In the genomic region with DNA sequence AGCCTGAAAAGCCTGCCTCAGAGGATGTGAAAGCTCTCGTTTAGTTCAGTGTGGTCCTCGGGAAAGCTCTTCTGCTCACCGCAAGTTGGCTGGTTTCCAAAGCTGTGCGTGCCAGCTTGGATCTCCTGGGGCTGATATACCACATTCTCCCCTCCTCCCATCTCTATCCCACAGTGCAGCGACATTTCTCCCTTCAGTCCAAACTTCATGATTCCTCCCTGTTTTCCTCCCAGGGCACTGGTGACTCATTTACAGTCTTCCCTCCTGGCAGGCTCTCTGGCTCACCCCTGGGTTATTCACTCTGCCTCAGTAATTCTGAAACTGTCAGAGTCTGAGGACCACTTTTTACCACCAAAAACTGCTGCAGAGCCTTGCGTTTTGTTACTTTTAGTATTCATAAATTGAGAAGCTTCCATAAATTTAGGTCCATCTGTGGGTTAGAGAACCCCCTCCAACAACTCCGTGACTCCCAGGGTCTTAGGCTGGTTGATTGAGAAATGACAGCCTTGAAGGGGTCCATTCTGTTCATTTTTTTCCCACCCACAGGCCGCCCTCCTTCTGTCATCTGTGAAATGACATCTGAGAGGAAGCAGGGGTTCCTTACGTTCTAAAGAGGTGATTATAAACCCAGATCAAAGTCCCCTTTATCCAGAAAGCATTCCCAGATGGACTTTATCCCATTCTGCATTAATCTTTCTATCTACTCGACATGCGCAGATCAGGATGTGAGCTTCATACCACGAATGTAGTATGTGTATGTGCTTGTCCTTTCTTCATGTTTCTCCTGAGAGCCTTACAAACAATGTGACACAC, we compare ENCODE assay signal across 11 cellular contexts. TPM values are rescaled to one million over a fixed set of nuclear protein-coding genes. Genes with fewer than 3 reads are reported as not detected.
DNase-seq lines count a peak whose midpoint lies in the region; ATAC-seq, FAIRE-seq and TF ChIP-seq lines count a peak whose summit lies in the region.
"Had no signal": no experiment of that assay in that cellular context is flagged by ENCODE, and none has a peak within 500 bp of the region (broad histone marks: within the 10 kb centered on the region; RNA-seq: fewer than 3 reads in every experiment).

No MANE protein-coding gene starts in this region.

- no peaks in the 10 kb centered on the region for H3K36me3 ChIP-seq in body of pancreas (replicated peaks in 1 of 2; ENCODE audit: insufficient read depth in 1 of 2, low read depth in 2 of 2)
- H3K36me3 ChIP-seq in spleen = no peaks in the 10 kb centered on the region

- TF ChIP-seq CTCF in AG09319 (IDR thresholded peaks at IDR 0.05; ENCODE audit: low read depth, low read length) = no peak
- no peak for TF ChIP-seq CTCF in body of pancreas (IDR thresholded peaks at IDR 0.05)
- no peak for TF ChIP-seq CTCF in spleen (IDR thresholded peaks at IDR 0.05 in 8 of 11, conservative IDR thresholded peaks at IDR 0.05 in 3 of 11)

- 20 to 42% methylated on average over 12 of the region's 12 CpGs for WGBS in body of pancreas, 2 donors
- WGBS in spleen, 5 donors = 67 to 83% (median 81%) methylated on average over 12 of the region's 12 CpGs

- H3K4me1 ChIP-seq in body of pancreas (peaks cover 12% of the 10 kb centered on the region), spleen (peaks cover 0 to 28% (median 12%) of the 10 kb centered on the region in 6 donors)

- peak; percentile 54 for ATAC-seq in body of pancreas
- ATAC-seq: activated T-helper 17 cell treated with anti-CD3 and anti-CD28 coated beads, Interleukin-2, amount 50 U/mL, for 72 hours had no signal

- DNase-seq in AG09319 (ENCODE audit: extremely low read depth, low read depth) = peak; percentile 10
- peak; percentile 87 for DNase-seq in HTR-8/SVneo (ENCODE audit: insufficient read length, low spot score)
- DNase-seq in body of pancreas = peak in 3 of 4 donors; percentile 20 to 49 (median 25)
- DNase-seq in left kidney (ENCODE audit: low read depth, low spot score) = peak; percentile 27
- no peak for DNase-seq in effector CD4-positive, alpha-beta T cell
- DNase-seq in spleen = no peak
- DNase-seq in NCI-H524 treated with DMSO at 0.1 percent for 48 hours (lab: John Stamatoyannopoulos, UW) = no peak
- no peak for DNase-seq in stimulated activated CD4-positive, alpha-beta T cell treated with anti-CD3 and anti-CD28 coated beads, Interleukin-4, amount 100 ng/mL, for 1 hour

- H3K9me3 ChIP-seq in body of pancreas (no peaks in the 10 kb centered on the region), spleen (no peaks in the 10 kb centered on the region)

- H3K27ac ChIP-seq in body of pancreas (peak overlapping the region in 1 of 4 donors; percentile 19), spleen (no peak overlapping the region)

- no peaks in the 10 kb centered on the region for H3K27me3 ChIP-seq in body of pancreas
- H3K27me3 ChIP-seq in spleen (replicated peaks in 1 of 7) = peaks cover 0 to 14% (median 0%) of the 10 kb centered on the region in 7 donors

- TF ChIP-seq POLR2A in body of pancreas (IDR thresholded peaks at IDR 0.05) = no peak
- no peak for TF ChIP-seq POLR2A in spleen (IDR thresholded peaks at IDR 0.05)

- H3K4me3 ChIP-seq in body of pancreas (no peak overlapping the region), spleen (no peak overlapping the region)

- peak; percentile 78 for FAIRE-seq in HTR-8/SVneo (lab: Jason Lieb, UNC)

- intact Hi-C loops in body of pancreas (cut with DNase I) = no loop called here
- intact Hi-C loops in spleen (cut with DNase I; ENCODE audit: low total_unique reads) = no loop called here

RNA-seq across cellular contexts. Expression of a gene that starts 6.1 kb away (rescaled TPM):
- total RNA-seq in body of pancreas (not detected), spleen (1 to 10 TPM in 4 of 7 donors, under 1 TPM in 3; 0.15 to 4.9 (median 1.2) TPM)
- under 1 TPM in 1 of 3 donors, not detected in 2; 0.06 TPM for polyA plus RNA-seq in spleen
- total RNA-seq: neural crest cell had no signal
- polyA plus RNA-seq: esophagus had no signal

RNA-seq across cellular contexts. Expression of a gene that starts 8.4 kb away (rescaled TPM):
- under 1 TPM in 1 of 2 donors, not detected in 1; 0.52 TPM for total RNA-seq in body of pancreas
- under 1 TPM in 1 of 7 donors, not detected in 6; 0.29 TPM for total RNA-seq in spleen
- under 1 TPM in 1 of 3 donors, not detected in 2; 0.13 TPM for polyA plus RNA-seq in spleen
- total RNA-seq: activated T-helper 17 cell treated with anti-CD3 and anti-CD28 coated beads, Interleukin-2, amount 50 U/mL, for 72 hours; neural crest cell had no signal
- polyA plus RNA-seq: esophagus had no signal

RNA-seq across cellular contexts. Expression of a gene that starts 19.0 kb away (rescaled TPM):
- total RNA-seq in body of pancreas = not detected
- 1 to 10 TPM in 1 of 7 donors, under 1 TPM in 2, not detected in 4; 0.20 to 1.0 (median 0.29) TPM for total RNA-seq in spleen
- polyA plus RNA-seq in spleen = not detected
- total RNA-seq: activated T-helper 17 cell treated with anti-CD3 and anti-CD28 coated beads, Interleukin-2, amount 50 U/mL, for 72 hours; neural crest cell had no signal

RNA-seq across cellular contexts. Expression of a gene that starts 42.0 kb away (rescaled TPM):
- total RNA-seq in body of pancreas (under 1 TPM in 1 of 2 donors, not detected in 1; 0.26 TPM), spleen (not detected)
- under 1 TPM in 2 of 3 donors, not detected in 1; 0.09 to 0.14 TPM for polyA plus RNA-seq in spleen
- total RNA-seq: activated T-helper 17 cell treated with anti-CD3 and anti-CD28 coated beads, Interleukin-2, amount 50 U/mL, for 72 hours; neural crest cell had no signal

RNA-seq across cellular contexts. Expression of a gene that starts 58.3 kb away (rescaled TPM):
- total RNA-seq in body of pancreas = 10 to 100 TPM; 31.9 to 66.6 TPM
- 10 to 100 TPM; 44.6 to 64.3 (median 50.2) TPM for total RNA-seq in spleen
- 10 to 100 TPM; 22.6 to 48.0 (median 25.4) TPM for polyA plus RNA-seq in spleen

Comparison
In these comparisons a context has a peak if more than half of its experiments do, and no peak if none do; other contexts are left out.
1. DNase-seq: peak in AG09319 (single experiment), HTR-8/SVneo (single experiment), body of pancreas (3 of 4) and left kidney (single experiment); none in effector CD4-positive, alpha-beta T cell (single experiment), spleen (single experiment), NCI-H524 treated with DMSO at 0.1 percent for 48 hours (single experiment) and stimulated activated CD4-positive, alpha-beta T cell treated with anti-CD3 and anti-CD28 coated beads, Interleukin-4, amount 100 ng/mL, for 1 hour (single experiment).